ENCODE assay signal across 13 cellular contexts in the genomic region with DNA sequence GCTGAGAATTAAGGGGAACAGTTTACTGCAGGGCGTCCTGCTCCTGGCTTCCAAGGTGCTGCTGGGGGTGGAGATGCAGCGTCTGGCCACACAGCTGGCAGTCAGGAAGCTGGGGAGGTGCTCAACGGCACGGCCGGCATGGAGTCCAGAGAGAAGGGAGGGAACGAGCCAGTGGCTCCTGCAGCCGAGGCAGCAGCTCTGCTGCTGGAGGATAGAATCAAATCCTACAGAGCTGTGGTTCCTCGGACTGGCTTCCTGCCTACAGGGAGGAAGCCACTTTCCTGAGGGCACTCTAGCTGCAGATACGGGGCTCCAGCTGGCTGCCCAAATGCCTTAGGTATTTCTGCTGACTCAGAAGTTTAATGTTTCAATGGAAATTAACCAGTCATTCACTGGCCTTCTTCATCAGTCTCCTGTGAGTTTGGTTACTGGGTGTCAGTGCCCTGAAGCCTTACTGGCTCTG.
A peak's percentile ranks its signal among the peaks of the same experiment; 100 is the strongest.
DNase-seq lines count a peak whose midpoint lies in the region; ATAC-seq and TF ChIP-seq lines count a peak whose summit lies in the region.
"Had no signal": no experiment of that assay in that cellular context is flagged by ENCODE, and none has a peak within 500 bp of the region (broad histone marks: within the 10 kb centered on the region; RNA-seq: fewer than 3 reads in every experiment).

No MANE protein-coding gene starts in this region.

- DNase-seq in A673 (ENCODE audit: low spot score), result peak; percentile 28
- DNase-seq in NCI-H2227 (lab: John Stamatoyannopoulos, UW; ENCODE audit: unreplicated experiment), result peak; percentile 33
- DNase-seq in endothelial cell (ENCODE audit: low spot score), result peak; percentile 31
- peak; percentile 45 for DNase-seq in mesendoderm
- DNase-seq in effector CD8-positive, alpha-beta T cell (lab: John Stamatoyannopoulos, UW), result no peak
- DNase-seq in GM13976 (ENCODE audit: low spot score), result no peak
- DNase-seq: activated T-cell treated with anti-CD3 and anti-CD28 coated beads, Interleukin-2, amount 50 U/mL, for 1 hour; effector memory CD4-positive, alpha-beta T cell; NCI-H2029; stimulated activated CD4-positive, alpha-beta T cell treated with anti-CD3 and anti-CD28 coated beads, Interleukin-4, amount 100 ng/mL, for 24 hours had no signal

- CTCF ChIA-PET in A673 (lab: Charles Lee), result no interaction called here

- H3K36me3 ChIP-seq in A673 (ENCODE audit: insufficient read depth, low read length, poor library complexity, severe bottlenecking), result peaks cover 7% of the 10 kb centered on the region
- H3K36me3 ChIP-seq in mesendoderm (ENCODE audit: control insufficient read depth, insufficient read depth, low read length), result no peaks in the 10 kb centered on the region

- peak overlapping the region; percentile 88 for H3K27ac Mint-ChIP-seq in endothelial cell (ENCODE audit: unreplicated experiment)
- H3K27ac Mint-ChIP-seq: B cell had no signal

- TF ChIP-seq CTCF in A673 (conservative IDR thresholded peaks at IDR 0.05; ENCODE audit: low read depth, low read length), result no peak
- TF ChIP-seq CTCF in endothelial cell (IDR thresholded peaks at IDR 0.05; ENCODE audit: unreplicated experiment), result no peak
- TF ChIP-seq CTCF in GM13976 (IDR thresholded peaks at IDR 0.05; ENCODE audit: borderline replicate concordance, control extremely low read depth, extremely low read depth, insufficient read depth, missing control alignments), result no peak

- H2BK5ac ChIP-seq in mesendoderm (ENCODE audit: low read length), result no peak overlapping the region

- peak overlapping the region; percentile 34 for H3K56ac ChIP-seq in mesendoderm (ENCODE audit: low read length)

- H3K4me3 ChIP-seq in A673 (ENCODE audit: low read depth, low read length, poor library complexity, severe bottlenecking) (no peak overlapping the region), mesendoderm (ENCODE audit: low read length) (no peak overlapping the region)

- no peak overlapping the region for H2BK120ac ChIP-seq in mesendoderm (ENCODE audit: low read depth, low read length)

- H3K36me3 Mint-ChIP-seq in endothelial cell (ENCODE audit: low read depth, unreplicated experiment), result no peaks in the 10 kb centered on the region

- H3K4me2 ChIP-seq in mesendoderm (ENCODE audit: low read length), result no peak overlapping the region

- no peak overlapping the region for H3K4ac ChIP-seq in mesendoderm (ENCODE audit: low read depth, low read length)

- no peak for ATAC-seq in HG03442 (IDR thresholded peaks at IDR 0.05; ENCODE audit: unreplicated experiment)
- no peak for ATAC-seq in GM18505 (IDR thresholded peaks at IDR 0.05; ENCODE audit: unreplicated experiment)

- peaks cover 7% of the 10 kb centered on the region for H3K27me3 Mint-ChIP-seq in endothelial cell (ENCODE audit: unreplicated experiment)
- H3K27me3 Mint-ChIP-seq: B cell had no signal

- H3K27ac ChIP-seq in A673 (ENCODE audit: low read depth, low read length, poor library complexity, severe bottlenecking) (no peak overlapping the region), mesendoderm (ENCODE audit: low read depth, low read length) (no peak overlapping the region)

- no peaks in the 10 kb centered on the region for H3K9me3 ChIP-seq in A673 (ENCODE audit: low read depth, low read length, poor library complexity, severe bottlenecking)

- WGBS in mesendoderm (ENCODE audit: extremely low coverage, insufficient coverage, low lambda C conversion rate), result no CpG with 5 or more reads among the region's 9 CpGs

- no peaks in the 10 kb centered on the region for H3K27me3 ChIP-seq in A673 (replicated peaks; ENCODE audit: insufficient read depth, low read depth, low read length, poor library complexity)
- no peaks in the 10 kb centered on the region for H3K27me3 ChIP-seq in mesendoderm (ENCODE audit: insufficient read depth, low read length, poor library complexity)

- no peak overlapping the region for H3K23ac ChIP-seq in mesendoderm (ENCODE audit: low read length)

- H3K18ac ChIP-seq in mesendoderm (ENCODE audit: low read length), result no peak overlapping the region

- TF ChIP-seq POLR2A in GM18505 (IDR thresholded peaks at IDR 0.05; ENCODE audit: borderline replicate concordance, extremely low read depth, insufficient read depth, insufficient read length), result no peak

- H3K79me2 ChIP-seq in mesendoderm (ENCODE audit: control insufficient read depth, insufficient read depth, low read length), result no peaks in the 10 kb centered on the region

- BruUV-seq in A673 (replicated peaks; lab: Mats Ljungman, UMichigan), result no TSS peak

- intact Hi-C loops in A673 (cut with micrococcal nuclease; ENCODE audit: unreplicated experiment), result no loop called here

- H4K5ac ChIP-seq in mesendoderm (ENCODE audit: low read length), result no peak overlapping the region

- no peaks in the 10 kb centered on the region for H3K9me3 Mint-ChIP-seq in endothelial cell (ENCODE audit: unreplicated experiment)

- no peak overlapping the region for H2BK15ac ChIP-seq in mesendoderm (replicated peaks; ENCODE audit: low read depth)

- no peak overlapping the region for H3K9ac ChIP-seq in mesendoderm (ENCODE audit: low read length)

- no peak overlapping the region for H2AK5ac ChIP-seq in mesendoderm (ENCODE audit: low read length)

- in situ Hi-C loops in GM13976 (cut with MboI; ENCODE audit: low sequenced_read_pairs, unreplicated experiment), result no loop called here

- POLR2A ChIA-PET in A673 (lab: Charles Lee; ENCODE audit: low non-redundant PET), result no interaction called here

- peaks cover 25% of the 10 kb centered on the region for H3K4me1 Mint-ChIP-seq in endothelial cell (ENCODE audit: unreplicated experiment)
- H3K4me1 Mint-ChIP-seq: B cell had no signal

- no peaks in the 10 kb centered on the region for H3K79me1 ChIP-seq in mesendoderm (ENCODE audit: low read length)

- H3K4me1 ChIP-seq in A673 (ENCODE audit: insufficient read depth, low read length, poor library complexity, severe bottlenecking) (no peaks in the 10 kb centered on the region), mesendoderm (ENCODE audit: control insufficient read depth, low read depth, low read length) (no peaks in the 10 kb centered on the region)

- H3K4me3 Mint-ChIP-seq in endothelial cell (ENCODE audit: unreplicated experiment), result no peak overlapping the region
- H3K4me3 Mint-ChIP-seq: B cell had no signal

- H4K8ac ChIP-seq in mesendoderm (ENCODE audit: low read depth, low read length), result no peak overlapping the region

Comparison
In these comparisons a context has a peak if more than half of its experiments do, and no peak if none do; other contexts are left out.
1. DNase-seq: peak in A673 (single experiment), NCI-H2227 (single experiment), endothelial cell (single experiment) and mesendoderm (single experiment); none in effector CD8-positive, alpha-beta T cell (single experiment) and GM13976 (single experiment).